ENCODE assay signal across 20 cellular contexts in genomic region chr10:66234872-66235271, GRCh38.
DNase-seq lines count a peak whose midpoint lies in the region; ATAC-seq lines count a peak whose summit lies in the region.
"Had no signal": no experiment of that assay in that cellular context is flagged by ENCODE, and none has a peak within 500 bp of the region (broad histone marks: within the 10 kb centered on the region; RNA-seq: fewer than 3 reads in every experiment).

No MANE protein-coding gene starts in this region.

- no peak overlapping the region for H2BK120ac ChIP-seq in neuronal stem cell (ENCODE audit: low read depth, low read length)

- peak overlapping the region; percentile 51 for H2AFZ ChIP-seq in neuronal stem cell (ENCODE audit: low read length)
- H2AFZ ChIP-seq: GM23248 had no signal

- no peaks in the 10 kb centered on the region for H3K27me3 ChIP-seq in H7 (ENCODE audit: control insufficient read depth, insufficient read depth, low read length)
- H3K27me3 ChIP-seq in neuronal stem cell (ENCODE audit: control insufficient read depth in 3 of 3, insufficient read depth in 3 of 3, low read depth in 1 of 3, low read length in 3 of 3) = no peaks in the 10 kb centered on the region
- no peaks in the 10 kb centered on the region for H3K27me3 ChIP-seq in SJCRH30

- H3K27ac ChIP-seq in neuronal stem cell (replicated peaks; ENCODE audit: low read length) (no peak overlapping the region), SJCRH30 (no peak overlapping the region)
- H3K27ac ChIP-seq: GM23248 had no signal

- H2BK5ac ChIP-seq in neuronal stem cell (ENCODE audit: low read length) = no peak overlapping the region

- no peak overlapping the region for H4K91ac ChIP-seq in neuronal stem cell (ENCODE audit: low read depth, low read length, poor library complexity)

- H3K14ac ChIP-seq in neuronal stem cell (ENCODE audit: low read length) = no peak overlapping the region

- WGBS in neuronal stem cell (ENCODE audit: extremely low coverage in 2 of 2, insufficient read length in 2 of 2, insufficient replicate concordance in 1 of 2), 2 donors = no CpG with 5 or more reads among the region's 4 CpGs

- no peak overlapping the region for H3K4ac ChIP-seq in neuronal stem cell (ENCODE audit: low read length)

- H2AK5ac ChIP-seq in neuronal stem cell (ENCODE audit: low read depth, low read length) = no peak overlapping the region

- no peak overlapping the region for H3K23ac ChIP-seq in neuronal stem cell (ENCODE audit: low read depth, low read length, poor library complexity)

- no peak overlapping the region for H3K18ac ChIP-seq in neuronal stem cell (ENCODE audit: low read length)

- H3K4me3 ChIP-seq in H7 (ENCODE audit: insufficient read depth, low read depth, low read length) (no peak overlapping the region), neuronal stem cell (ENCODE audit: low read length in 2 of 2) (no peak overlapping the region), SJCRH30 (no peak overlapping the region)
- H3K4me3 ChIP-seq: GM23248, K562 had no signal

- no peak overlapping the region for H3K9ac ChIP-seq in neuronal stem cell (ENCODE audit: low read depth, low read length, poor library complexity)
- H3K9ac ChIP-seq: GM23248 had no signal

- no peak overlapping the region for H2BK12ac ChIP-seq in neuronal stem cell (ENCODE audit: low read length)

- peak; percentile 25 for DNase-seq in NCI-H82 (lab: John Stamatoyannopoulos, UW)
- no peak for DNase-seq in NCI-H82 treated with DMSO at 0.1 percent for 48 hours (lab: John Stamatoyannopoulos, UW; ENCODE audit: unreplicated experiment)
- peak; percentile 1 for DNase-seq in H7
- DNase-seq in SK-N-DZ (ENCODE audit: low spot score) = peak; percentile 3
- no peak for DNase-seq in neuronal stem cell (ENCODE audit: low spot score)
- DNase-seq in SJCRH30 = no peak
- DNase-seq in amygdala (lab: John Stamatoyannopoulos, UW) = no peak
- DNase-seq: 8988T; Calu3; CD4-positive, alpha-beta memory T cell; DMS79; GM23248; HFFc6; NCI-H1105; NCI-H1694 treated with DMSO at 0.1 percent for 48 hours; NCI-H526 treated with DMSO at 0.1 percent for 48 hours had no signal

- no peak for ATAC-seq in HG03378 (IDR thresholded peaks at IDR 0.05; ENCODE audit: unreplicated experiment)
- ATAC-seq: K562, Panc1, Right ventricle myocardium inferior had no signal

- H3K4me2 ChIP-seq in neuronal stem cell (ENCODE audit: insufficient read depth, low read length, poor library complexity, severe bottlenecking) = no peak overlapping the region

- H2BK15ac ChIP-seq in neuronal stem cell (ENCODE audit: low read length) = no peak overlapping the region

- H3K79me1 ChIP-seq in neuronal stem cell (ENCODE audit: low read depth, low read length) = no peaks in the 10 kb centered on the region

- H3K36me3 ChIP-seq in H7 (replicated peaks; ENCODE audit: control insufficient read depth, insufficient read depth, low read length) = no peaks in the 10 kb centered on the region
- H3K36me3 ChIP-seq in neuronal stem cell (replicated peaks in 1 of 2; ENCODE audit: control insufficient read depth in 2 of 2, insufficient read depth in 2 of 2, low read length in 2 of 2) = no peaks in the 10 kb centered on the region
- H3K36me3 ChIP-seq in SJCRH30 = no peaks in the 10 kb centered on the region

- H3K9me3 ChIP-seq in neuronal stem cell (replicated peaks in 1 of 2; ENCODE audit: control insufficient read depth in 2 of 2, insufficient read depth in 1 of 2, low read depth in 1 of 2, low read length in 2 of 2) (peaks cover 0 to 2% of the 10 kb centered on the region in 2 donors), SJCRH30 (replicated peaks) (no peaks in the 10 kb centered on the region)

- no peaks in the 10 kb centered on the region for H3K4me1 ChIP-seq in neuronal stem cell (ENCODE audit: control insufficient read depth in 2 of 2, insufficient read depth in 1 of 2, low read depth in 1 of 2, low read length in 2 of 2)
- H3K4me1 ChIP-seq in SJCRH30 = no peaks in the 10 kb centered on the region

- H4K8ac ChIP-seq in neuronal stem cell (ENCODE audit: low read depth, low read length) = no peak overlapping the region

Comparison
In these comparisons a context has a peak if more than half of its experiments do, and no peak if none do; other contexts are left out.
1. DNase-seq: peak in NCI-H82 (single experiment), H7 (single experiment) and SK-N-DZ (single experiment); none in NCI-H82 treated with DMSO at 0.1 percent for 48 hours (single experiment), neuronal stem cell (single experiment), SJCRH30 (0 of 2) and amygdala (0 of 56).